In genomic region chr1:169288011-169288414, GRCh38 we compare ENCODE assay signal across 15 cellular contexts.
DNase-seq lines count a peak whose midpoint lies in the region; ATAC-seq lines count a peak whose summit lies in the region.
"Had no signal": no experiment of that assay in that cellular context is flagged by ENCODE, and none has a peak within 500 bp of the region (broad histone marks: within the 10 kb centered on the region; RNA-seq: fewer than 3 reads in every experiment).

No MANE protein-coding gene starts in this region.

- no peak for ATAC-seq in HG03196 (IDR thresholded peaks at IDR 0.05; ENCODE audit: unreplicated experiment)
- no peak for ATAC-seq in HG03045 (IDR thresholded peaks at IDR 0.05; ENCODE audit: unreplicated experiment)
- ATAC-seq: gastrocnemius medialis, psoas muscle had no signal

- DNase-seq in A172 (ENCODE audit: low spot score) (peak; percentile 85), HK-2 (ENCODE audit: unreplicated experiment) (peak; percentile 11), SW 1271 (lab: John Stamatoyannopoulos, UW) (peak; percentile 2 to 70), iPS DF 19.7 (ENCODE audit: low read depth, low spot score) (peak; percentile 50), UCSD-AML1 (lab: John Stamatoyannopoulos, UW; ENCODE audit: unreplicated experiment) (no peak), hypothalamus (lab: John Stamatoyannopoulos, UW) (no peak)
- DNase-seq: activated CD4-positive, alpha-beta memory T cell treated with anti-CD3 and anti-CD28 coated beads for 36 hours; activated naive CD4-positive, alpha-beta T cell treated with Interleukin-2 at 50 U/mL for 16 hours; DMS79; gastrocnemius medialis; NCI-H1105; NCI-H524 treated with DMSO at 0.1 percent for 48 hours; psoas muscle had no signal

Comparison
In these comparisons a context has a peak if more than half of its experiments do, and no peak if none do; other contexts are left out.
1. DNase-seq: peak in A172 (single experiment), HK-2 (single experiment), SW 1271 (2 of 2) and iPS DF 19.7 (single experiment); none in UCSD-AML1 (single experiment) and hypothalamus (0 of 51).